ENCODE assay signal across 13 cellular contexts in genomic region chr18:24136967-24137373, GRCh38. TPM values are rescaled to one million over a fixed set of nuclear protein-coding genes. Genes with fewer than 3 reads are reported as not detected.
DNase-seq lines count a peak whose midpoint lies in the region; ATAC-seq and TF ChIP-seq lines count a peak whose summit lies in the region.
"Had no signal": no experiment of that assay in that cellular context is flagged by ENCODE, and none has a peak within 500 bp of the region (broad histone marks: within the 10 kb centered on the region; RNA-seq: fewer than 3 reads in every experiment).

No MANE protein-coding gene starts in this region.

- peak overlapping the region; percentile 9 for H3K27ac Mint-ChIP-seq in CD4-positive, alpha-beta T cell
- H3K27ac Mint-ChIP-seq in T-helper 1 cell treated with Interleukin-12 subunit alpha and Interleukin-12 subunit beta and Interleukin-4 antibody, amounts not matched to agents 30 μg/mL and 1 μg/mL, for 36 hours = peak overlapping the region; percentile 17

- H3K9me3 Mint-ChIP-seq in CD4-positive, alpha-beta T cell = no peaks in the 10 kb centered on the region
- H3K9me3 Mint-ChIP-seq in T-helper 1 cell treated with Interleukin-12 subunit alpha and Interleukin-12 subunit beta and Interleukin-4 antibody, amounts not matched to agents 30 μg/mL and 1 μg/mL, for 36 hours = no peaks in the 10 kb centered on the region

- no peak overlapping the region for H3K27ac ChIP-seq in CD4-positive, alpha-beta T cell (ENCODE audit: low read depth, low read length)
- H3K27ac ChIP-seq in stomach (no peak overlapping the region), brain microvascular endothelial cell (no peak overlapping the region)

- TF ChIP-seq CTCF in CD4-positive, alpha-beta T cell (IDR thresholded peaks at IDR 0.05) = no peak
- TF ChIP-seq CTCF in GM12865 (IDR thresholded peaks at IDR 0.05; ENCODE audit: insufficient read depth, low read depth, low read length, missing control alignments) (no peak), fibroblast of villous mesenchyme (IDR thresholded peaks at IDR 0.05; ENCODE audit: insufficient read depth, low read depth, low read length) (no peak), stomach (IDR thresholded peaks at IDR 0.05) (no peak), brain microvascular endothelial cell (IDR thresholded peaks at IDR 0.05; ENCODE audit: low read depth, low read length, missing control alignments) (no peak)

- TF ChIP-seq POLR2A in stomach (IDR thresholded peaks at IDR 0.05) = no peak

- H3K36me3 ChIP-seq in stomach = peaks cover 0 to 17% (median 11%) of the 10 kb centered on the region in 4 donors
- no peaks in the 10 kb centered on the region for H3K36me3 ChIP-seq in brain microvascular endothelial cell (replicated peaks)

- H3K9me3 ChIP-seq in CD4-positive, alpha-beta T cell (ENCODE audit: control insufficient read depth, low read length) = no peaks in the 10 kb centered on the region
- no peaks in the 10 kb centered on the region for H3K9me3 ChIP-seq in stomach

- H3K27me3 Mint-ChIP-seq in CD4-positive, alpha-beta T cell = peaks cover 16% of the 10 kb centered on the region
- H3K27me3 Mint-ChIP-seq in T-helper 1 cell treated with Interleukin-12 subunit alpha and Interleukin-12 subunit beta and Interleukin-4 antibody, amounts not matched to agents 30 μg/mL and 1 μg/mL, for 36 hours (ENCODE audit: low read depth) = peaks cover 22% of the 10 kb centered on the region

- peaks cover 10% of the 10 kb centered on the region for H3K27me3 ChIP-seq in CD4-positive, alpha-beta T cell (ENCODE audit: control insufficient read depth, insufficient read depth, low read length)
- H3K27me3 ChIP-seq in stomach (peaks cover 0 to 9% (median 0%) of the 10 kb centered on the region in 3 donors), brain microvascular endothelial cell (replicated peaks) (no peaks in the 10 kb centered on the region)

- POLR2A ChIA-PET in CD4-positive, alpha-beta T cell (lab: Charles Lee) = no interaction called here

- peaks cover 0 to 19% (median 15%) of the 10 kb centered on the region in 4 donors for H3K4me1 ChIP-seq in stomach

- in situ Hi-C loops in brain microvascular endothelial cell (cut with HindIII; ENCODE audit: low pct_ligation_motif_present, low sequenced_read_pairs) = no loop called here

- CTCF ChIA-PET in CD4-positive, alpha-beta T cell (lab: Charles Lee) = no interaction called here

- no peak for ATAC-seq in CD4-positive, alpha-beta T cell (ENCODE audit: poor library complexity)
- ATAC-seq in GM21825 (IDR thresholded peaks at IDR 0.05; ENCODE audit: unreplicated experiment) = no peak
- ATAC-seq: sciatic nerve had no signal

- intact Hi-C loops in CD4-positive, alpha-beta T cell (cut with DNase I, micrococcal nuclease) = no loop called here
- intact Hi-C loops in stomach (cut with DNase I; ENCODE audit: low total_unique reads) = no loop called here

- DNase-seq in CD4-positive, alpha-beta T cell = no peak
- peak; percentile 29 for DNase-seq in GM12865 (ENCODE audit: low read depth)
- DNase-seq in fibroblast of villous mesenchyme (ENCODE audit: low read depth) = peak; percentile 36
- no peak for DNase-seq in medulla oblongata (ENCODE audit: extremely low spot score)
- DNase-seq in stomach = no peak
- no peak for DNase-seq in brain microvascular endothelial cell
- DNase-seq: C1 segment of cervical spinal cord, foreskin melanocyte, NCI-H2171, OCI-M1 had no signal

- peaks cover 33% of the 10 kb centered on the region for H3K36me3 Mint-ChIP-seq in CD4-positive, alpha-beta T cell (ENCODE audit: low read depth)
- peaks cover 32% of the 10 kb centered on the region for H3K36me3 Mint-ChIP-seq in T-helper 1 cell treated with Interleukin-12 subunit alpha and Interleukin-12 subunit beta and Interleukin-4 antibody, amounts not matched to agents 30 μg/mL and 1 μg/mL, for 36 hours (ENCODE audit: low read depth)

- no peak for TF ChIP-seq EP300 in stomach (IDR thresholded peaks at IDR 0.05)

- WGBS in stomach, 5 donors = 59 to 71% (median 64%) methylated on average over 3 of the region's 3 CpGs

- H3K4me3 Mint-ChIP-seq in CD4-positive, alpha-beta T cell = peak overlapping the region; percentile 21
- H3K4me3 Mint-ChIP-seq in T-helper 1 cell treated with Interleukin-12 subunit alpha and Interleukin-12 subunit beta and Interleukin-4 antibody, amounts not matched to agents 30 μg/mL and 1 μg/mL, for 36 hours = no peak overlapping the region

- H3K4me3 ChIP-seq in GM12865 (ENCODE audit: low read depth, low read length) (no peak overlapping the region), fibroblast of villous mesenchyme (ENCODE audit: low read depth, low read length) (no peak overlapping the region), stomach (no peak overlapping the region), brain microvascular endothelial cell (ENCODE audit: low read depth, low read length) (no peak overlapping the region)

- H3K4me1 Mint-ChIP-seq in CD4-positive, alpha-beta T cell (ENCODE audit: low read depth) = peaks cover 23% of the 10 kb centered on the region
- H3K4me1 Mint-ChIP-seq in T-helper 1 cell treated with Interleukin-12 subunit alpha and Interleukin-12 subunit beta and Interleukin-4 antibody, amounts not matched to agents 30 μg/mL and 1 μg/mL, for 36 hours (ENCODE audit: low read depth) = peaks cover 20% of the 10 kb centered on the region

RNA-seq across cellular contexts. Expression of gene CABYR, which starts 1.9 kb away (rescaled TPM):
- total RNA-seq in CD4-positive, alpha-beta T cell = under 1 TPM; 0.75 to 0.85 TPM
- 6.4 and 20.3 TPM in 2 replicates for total RNA-seq in fibroblast of villous mesenchyme
- 1 to 10 TPM in 2 of 5 donors, under 1 TPM in 1, not detected in 2; 0.73 to 9.4 (median 4.7) TPM for total RNA-seq in stomach
- 1 to 10 TPM in 2 of 3 donors, not detected in 1; 1.1 to 2.6 TPM for polyA plus RNA-seq in stomach

Comparison
In these comparisons a context has a peak if more than half of its experiments do, and no peak if none do; other contexts are left out.
1. DNase-seq: peak in GM12865 (single experiment) and fibroblast of villous mesenchyme (single experiment); none in CD4-positive, alpha-beta T cell (0 of 10), medulla oblongata (single experiment), stomach (single experiment) and brain microvascular endothelial cell (single experiment).